ENCODE assay signal across 9 cellular contexts in genomic region chr7:74452748-74453320, GRCh38. TPM values are rescaled to one million over a fixed set of nuclear protein-coding genes. Genes with fewer than 3 reads are reported as not detected.
A peak's percentile ranks its signal among the peaks of the same experiment; 100 is the strongest.
DNase-seq lines count a peak whose midpoint lies in the region; ATAC-seq, FAIRE-seq and TF ChIP-seq lines count a peak whose summit lies in the region.
"Had no signal": no experiment of that assay in that cellular context is flagged by ENCODE, and none has a peak within 500 bp of the region (broad histone marks: within the 10 kb centered on the region; RNA-seq: fewer than 3 reads in every experiment).

No MANE protein-coding gene starts in this region.

- DNase-seq in HS-5 (ENCODE audit: low read depth) (peak; percentile 15), activated B cell treated with CpG ODN at 0.5 μM for 24 hours (no peak), endothelial cell (ENCODE audit: low spot score) (no peak), frontal cortex (ENCODE audit: low spot score in 2 of 2) (no peak)

- POLR2A ChIA-PET in activated B cell treated with CpG ODN at 0.5 μM for 24 hours (lab: Charles Lee) = no interaction called here

- H3K4me3 Mint-ChIP-seq in activated B cell treated with CpG ODN at 0.5 μM for 24 hours (peak overlapping the region; percentile 42), endothelial cell (ENCODE audit: unreplicated experiment) (peak overlapping the region; percentile 82), nephron (peak overlapping the region; percentile 83 to 91 (median 90))

- intact Hi-C loops in activated B cell treated with CpG ODN at 0.5 μM for 24 hours (cut with micrococcal nuclease) = loop anchor here (2.0 to 5.0 kb wide), 2 partner anchors 206 to 259 kb away; no protein-coding TSS in a partner anchor

- no peak for FAIRE-seq in frontal cortex (lab: Jason Lieb, UNC)
- FAIRE-seq: TTC549 had no signal

- H3K27ac Mint-ChIP-seq in activated B cell treated with CpG ODN at 0.5 μM for 24 hours = peak overlapping the region; percentile 43
- H3K27ac Mint-ChIP-seq in endothelial cell (ENCODE audit: unreplicated experiment) = no peak overlapping the region
- peak overlapping the region; percentile 96 to 98 (median 97) for H3K27ac Mint-ChIP-seq in nephron

- H3K4me1 Mint-ChIP-seq in activated B cell treated with CpG ODN at 0.5 μM for 24 hours (peaks cover 16% of the 10 kb centered on the region), endothelial cell (ENCODE audit: unreplicated experiment) (peaks cover 2% of the 10 kb centered on the region), nephron (peaks cover 28% of the 10 kb centered on the region)

- H3K27me3 Mint-ChIP-seq in activated B cell treated with CpG ODN at 0.5 μM for 24 hours (peaks cover 6% of the 10 kb centered on the region), endothelial cell (ENCODE audit: unreplicated experiment) (peaks cover 13% of the 10 kb centered on the region), nephron (ENCODE audit: low read depth) (no peaks in the 10 kb centered on the region)

- H3K9me3 Mint-ChIP-seq in activated B cell treated with CpG ODN at 0.5 μM for 24 hours (no peaks in the 10 kb centered on the region), endothelial cell (ENCODE audit: unreplicated experiment) (no peaks in the 10 kb centered on the region), nephron (no peaks in the 10 kb centered on the region)

- no peak for TF ChIP-seq CTCF in activated B cell treated with CpG ODN at 0.5 μM for 24 hours (IDR thresholded peaks at IDR 0.05)
- no peak for TF ChIP-seq CTCF in endothelial cell (IDR thresholded peaks at IDR 0.05; ENCODE audit: unreplicated experiment)
- no peak for TF ChIP-seq CTCF in nephron (IDR thresholded peaks at IDR 0.05; ENCODE audit: unreplicated experiment in 3 of 3)

- ATAC-seq in activated B cell treated with CpG ODN at 0.5 μM for 24 hours (ENCODE audit: low read depth) (no peak), GM21528 (IDR thresholded peaks at IDR 0.05; ENCODE audit: low FRiP score, unreplicated experiment) (no peak), HG02763 (IDR thresholded peaks at IDR 0.05; ENCODE audit: unreplicated experiment) (no peak), HG03439 (IDR thresholded peaks at IDR 0.05; ENCODE audit: unreplicated experiment) (no peak)

- CTCF ChIA-PET in activated B cell treated with CpG ODN at 0.5 μM for 24 hours (lab: Charles Lee) = no interaction called here

- H3K36me3 Mint-ChIP-seq in activated B cell treated with CpG ODN at 0.5 μM for 24 hours (ENCODE audit: low read depth) (no peaks in the 10 kb centered on the region), endothelial cell (ENCODE audit: low read depth, unreplicated experiment) (peaks cover 7% of the 10 kb centered on the region), nephron (ENCODE audit: low read depth) (peaks cover 7% of the 10 kb centered on the region)

RNA-seq across cellular contexts. Expression of gene GTF2IRD1, which starts 0.9 kb away (rescaled TPM):
- 0.67 and 1.6 TPM in 2 replicates for total RNA-seq in activated B cell treated with CpG ODN at 0.5 μM for 24 hours
- 32.6 TPM for total RNA-seq in endothelial cell (ENCODE audit: unreplicated experiment)
- total RNA-seq in frontal cortex = 19.2 TPM
